12 cellular contexts compared by ENCODE assay signal in genomic region chr11:128463975-128464374, GRCh38.
DNase-seq lines count a peak whose midpoint lies in the region; ATAC-seq, FAIRE-seq and TF ChIP-seq lines count a peak whose summit lies in the region.
"Had no signal": no experiment of that assay in that cellular context is flagged by ENCODE, and none has a peak within 500 bp of the region (broad histone marks: within the 10 kb centered on the region; RNA-seq: fewer than 3 reads in every experiment).

No MANE protein-coding gene starts in this region.

- H3K9me3 Mint-ChIP-seq in CD4-positive, alpha-beta T cell, result no peaks in the 10 kb centered on the region

- peaks cover 31% of the 10 kb centered on the region for H3K79me2 ChIP-seq in Karpas-422 (ENCODE audit: low read length)
- peaks cover 84% of the 10 kb centered on the region for H3K79me2 ChIP-seq in osteoblast (ENCODE audit: insufficient read depth, low read length)

- CTCF ChIA-PET in CD4-positive, alpha-beta T cell (lab: Charles Lee), result interaction anchor here (1.2 kb wide), 1 partner anchor 162 kb away, joined by 3 read pairs; no protein-coding TSS in a partner anchor

- H4K20me1 ChIP-seq in Karpas-422 (ENCODE audit: insufficient read depth, low read depth, low read length) (peaks cover 12% of the 10 kb centered on the region; the same call in 1 of the 2 replicates), osteoblast (ENCODE audit: insufficient read depth, low read length) (peaks cover 3% of the 10 kb centered on the region)

- no peaks in the 10 kb centered on the region for H3K9me2 ChIP-seq in Karpas-422 (replicated peaks; ENCODE audit: insufficient read depth, low read length)

- H2AFZ ChIP-seq in Karpas-422 (ENCODE audit: low read length), result no peak overlapping the region
- H2AFZ ChIP-seq in osteoblast (ENCODE audit: low read length), result no peak overlapping the region

- H3K9me3 ChIP-seq in CD4-positive, alpha-beta T cell (ENCODE audit: control insufficient read depth, low read length), result no peaks in the 10 kb centered on the region
- no peaks in the 10 kb centered on the region for H3K9me3 ChIP-seq in Karpas-422 (ENCODE audit: low read length)
- H3K9me3 ChIP-seq in effector memory CD4-positive, alpha-beta T cell (ENCODE audit: control insufficient read depth, low read length), result no peaks in the 10 kb centered on the region
- no peaks in the 10 kb centered on the region for H3K9me3 ChIP-seq in osteoblast (ENCODE audit: low read depth, low read length)
- H3K9me3 ChIP-seq in small intestine (ENCODE audit: control insufficient read depth, low read depth), result no peaks in the 10 kb centered on the region
- no peaks in the 10 kb centered on the region for H3K9me3 ChIP-seq in body of pancreas

- FAIRE-seq in small intestine (lab: Jason Lieb, UNC), result no peak
- FAIRE-seq: GM12878 had no signal

- DNase-seq in CD4-positive, alpha-beta T cell, result no peak
- DNase-seq in Karpas-422, result no peak
- no peak for DNase-seq in effector memory CD4-positive, alpha-beta T cell
- peak; percentile 19 for DNase-seq in osteoblast (ENCODE audit: insufficient read length, low spot score, missing footprints)
- no peak for DNase-seq in small intestine
- no peak for DNase-seq in body of pancreas
- no peak for DNase-seq in ACHN
- DNase-seq in NCI-H526 (lab: John Stamatoyannopoulos, UW), result no peak
- DNase-seq: cerebellar nuclear complex, NCI-H1092 treated with DMSO at 0.1 percent for 48 hours, NCI-H82 had no signal

- H3K9ac ChIP-seq in Karpas-422 (ENCODE audit: low read length), result no peak overlapping the region

- WGBS in small intestine, 3 donors, result 18 to 56% (median 38%) methylated on average over 3 of the region's 3 CpGs
- WGBS in body of pancreas, 2 donors, result 59% methylated on average over 3 of the region's 3 CpGs

- in situ Hi-C loops in ACHN (cut with HindIII; ENCODE audit: low pct_ligation_motif_present, low pct_unique_long_range_greater_than_20kb, low sequenced_read_pairs), result no loop called here

- H3K36me3 Mint-ChIP-seq in CD4-positive, alpha-beta T cell (ENCODE audit: low read depth), result peaks cover 99% of the 10 kb centered on the region

- H3K4me3 ChIP-seq in Karpas-422 (ENCODE audit: low read length) (no peak overlapping the region), osteoblast (ENCODE audit: insufficient read depth, low read length) (no peak overlapping the region), small intestine (ENCODE audit: low read depth in 1 of 2, low read length in 2 of 2) (no peak overlapping the region), body of pancreas (no peak overlapping the region)
- H3K4me3 ChIP-seq in effector memory CD4-positive, alpha-beta T cell (ENCODE audit: insufficient read depth, low read depth, low read length, poor library complexity, severe bottlenecking), result no peak overlapping the region
- H3K4me3 ChIP-seq: GM12878 had no signal

- POLR2A ChIA-PET in CD4-positive, alpha-beta T cell (lab: Charles Lee), result interaction anchor here (0.6 to 23.3 kb wide), 12 partner anchors 9 to 203 kb away, joined by 3 to 476 read pairs (median 6); no protein-coding TSS in a partner anchor

- H3K4me1 ChIP-seq in Karpas-422 (ENCODE audit: low read length) (peaks cover 18% of the 10 kb centered on the region), osteoblast (ENCODE audit: insufficient read depth, low read length) (peaks cover 52% of the 10 kb centered on the region), small intestine (ENCODE audit: control insufficient read depth in 2 of 2, insufficient read depth in 1 of 2, low read depth in 1 of 2, low read length in 1 of 2) (peaks cover 5 to 22% of the 10 kb centered on the region in 2 donors), body of pancreas (peaks cover 21% of the 10 kb centered on the region)
- peaks cover 65% of the 10 kb centered on the region for H3K4me1 ChIP-seq in effector memory CD4-positive, alpha-beta T cell (ENCODE audit: control insufficient read depth, insufficient read depth, low read length, poor library complexity, severe bottlenecking)

- H3K4me1 Mint-ChIP-seq in CD4-positive, alpha-beta T cell (ENCODE audit: low read depth), result peaks cover 99% of the 10 kb centered on the region

- H3K27me3 Mint-ChIP-seq in CD4-positive, alpha-beta T cell, result no peaks in the 10 kb centered on the region

- H3K36me3 ChIP-seq in Karpas-422 (ENCODE audit: insufficient read depth, low read length), result peaks cover 26% of the 10 kb centered on the region
- H3K36me3 ChIP-seq in effector memory CD4-positive, alpha-beta T cell (ENCODE audit: control insufficient read depth, insufficient read depth, low read length), result peaks cover 84% of the 10 kb centered on the region
- peaks cover 55% of the 10 kb centered on the region for H3K36me3 ChIP-seq in osteoblast (ENCODE audit: insufficient read depth, low read length)
- H3K36me3 ChIP-seq in small intestine (ENCODE audit: control insufficient read depth in 2 of 2, insufficient read depth in 2 of 2, low read length in 2 of 2), result peaks cover 0 to 12% of the 10 kb centered on the region in 2 donors
- H3K36me3 ChIP-seq in body of pancreas (replicated peaks in 1 of 2; ENCODE audit: insufficient read depth in 1 of 2, low read depth in 2 of 2), result peaks cover 0 to 6% of the 10 kb centered on the region in 2 donors

- intact Hi-C loops in CD4-positive, alpha-beta T cell (cut with DNase I, micrococcal nuclease), result loop anchor here (2.0 to 10.0 kb wide), 5 partner anchors 19 to 429 kb away; no protein-coding TSS in a partner anchor
- intact Hi-C loops in body of pancreas (cut with DNase I), result no loop called here

- TF ChIP-seq CTCF in CD4-positive, alpha-beta T cell (IDR thresholded peaks at IDR 0.05), result no peak
- TF ChIP-seq CTCF in osteoblast (IDR thresholded peaks at IDR 0.05; ENCODE audit: extremely low read depth, low read depth, low read length) (no peak), body of pancreas (IDR thresholded peaks at IDR 0.05) (no peak)

- no peak for ATAC-seq in CD4-positive, alpha-beta T cell (ENCODE audit: poor library complexity)
- ATAC-seq in body of pancreas, result no peak
- ATAC-seq: GM12878 had no signal

- H3K4me2 ChIP-seq in Karpas-422 (ENCODE audit: low read depth, low read length, poor library complexity, severe bottlenecking) (no peak overlapping the region), osteoblast (ENCODE audit: insufficient read depth, low read length) (peak overlapping the region; percentile 28)

- H3K27ac ChIP-seq in CD4-positive, alpha-beta T cell (ENCODE audit: low read depth, low read length), result peak overlapping the region; percentile 94
- H3K27ac ChIP-seq in Karpas-422 (ENCODE audit: low read length) (0 out of 2 replicates have a peak overlapping the region, but pooled peaks have one; percentile 13), osteoblast (ENCODE audit: low read depth, low read length) (peak overlapping the region; percentile 96), small intestine (ENCODE audit: low read depth in 1 of 2, low read length in 1 of 2) (peak overlapping the region in 1 of 2 donors; percentile 67), body of pancreas (peak overlapping the region in 2 of 4 donors; percentile 18 to 31)
- H3K27ac ChIP-seq in effector memory CD4-positive, alpha-beta T cell (ENCODE audit: insufficient read depth, low read length, poor library complexity, severe bottlenecking), result peak overlapping the region; percentile 93

- H3K27ac Mint-ChIP-seq in CD4-positive, alpha-beta T cell, result peak overlapping the region; percentile 99

- no peak for TF ChIP-seq POLR2A in body of pancreas (IDR thresholded peaks at IDR 0.05)

- no peaks in the 10 kb centered on the region for H3K27me3 ChIP-seq in CD4-positive, alpha-beta T cell (ENCODE audit: control insufficient read depth, insufficient read depth, low read length)
- H3K27me3 ChIP-seq in Karpas-422 (ENCODE audit: low read length) (no peaks in the 10 kb centered on the region), osteoblast (ENCODE audit: insufficient read depth, low read length) (no peaks in the 10 kb centered on the region), small intestine (ENCODE audit: control insufficient read depth in 2 of 2, insufficient read depth in 2 of 2, low read length in 2 of 2) (no peaks in the 10 kb centered on the region), body of pancreas (no peaks in the 10 kb centered on the region)
- no peaks in the 10 kb centered on the region for H3K27me3 ChIP-seq in effector memory CD4-positive, alpha-beta T cell (replicated peaks; ENCODE audit: control insufficient read depth, insufficient read depth, low read length, poor library complexity, severe bottlenecking)

- peak overlapping the region; percentile 82 for H3K4me3 Mint-ChIP-seq in CD4-positive, alpha-beta T cell
